In genomic region chr12:128387811-128388422, GRCh38 we compare ENCODE assay signal across 10 cellular contexts.
A peak's percentile ranks its signal among the peaks of the same experiment; 100 is the strongest.
DNase-seq lines count a peak whose midpoint lies in the region; ATAC-seq and TF ChIP-seq lines count a peak whose summit lies in the region.
"Had no signal": no experiment of that assay in that cellular context is flagged by ENCODE, and none has a peak within 500 bp of the region (broad histone marks: within the 10 kb centered on the region; RNA-seq: fewer than 3 reads in every experiment).

No MANE protein-coding gene starts in this region.

- H3T11ph ChIP-seq in H9 (ENCODE audit: low read length) = no peak overlapping the region

- no peak overlapping the region for H3K4ac ChIP-seq in H9 (ENCODE audit: low read depth, low read length)

- H3K18ac ChIP-seq in H9 (ENCODE audit: insufficient read length, low read depth, low read length) = no peak overlapping the region

- H3K4me1 Mint-ChIP-seq in H9 (peaks cover 12 to 18% of the 10 kb centered on the region in 2 experiments), progenitor cell of endocrine pancreas (ENCODE audit: low read depth) (no peaks in the 10 kb centered on the region), WTC11 (no peaks in the 10 kb centered on the region)
- H3K4me1 Mint-ChIP-seq: CD4-positive, CD25-positive, alpha-beta regulatory T cell had no signal

- H2BK15ac ChIP-seq in H9 (ENCODE audit: low read depth, low read length) = no peak overlapping the region

- peak overlapping the region; percentile 22; the same call in 1 of the 2 replicates for H3K14ac ChIP-seq in H9 (ENCODE audit: insufficient read depth, low read length)

- no peaks in the 10 kb centered on the region for H3K27me3 ChIP-seq in H9 (ENCODE audit: insufficient read depth, low read length)
- H3K27me3 ChIP-seq: neutrophil had no signal

- no peaks in the 10 kb centered on the region for H3K9me3 ChIP-seq in H9 (ENCODE audit: control insufficient read depth, low read depth, low read length)
- H3K9me3 ChIP-seq: neutrophil had no signal

- no peak overlapping the region for H4K5ac ChIP-seq in H9 (ENCODE audit: insufficient read length, low read depth, low read length)

- TF ChIP-seq CTCF in H9 (conservative IDR thresholded peaks at IDR 0.05) (peak; percentile 88), fibroblast of villous mesenchyme (IDR thresholded peaks at IDR 0.05; ENCODE audit: insufficient read depth, low read depth, low read length) (peak; percentile 15), progenitor cell of endocrine pancreas (IDR thresholded peaks at IDR 0.05; ENCODE audit: unreplicated experiment) (peak; percentile 80), WTC11 (IDR thresholded peaks at IDR 0.05) (no peak)

- no peak overlapping the region for H3K56ac ChIP-seq in H9 (ENCODE audit: insufficient read length, low read depth, low read length)

- H4K91ac ChIP-seq in H9 (ENCODE audit: insufficient read length, low read depth, low read length) = no peak overlapping the region

- H3K4me1 ChIP-seq in H9 (ENCODE audit: insufficient read depth, low read length) = no peaks in the 10 kb centered on the region

- no peak overlapping the region for H2AK5ac ChIP-seq in H9 (ENCODE audit: insufficient read length, low read length)

- no peak overlapping the region for H2BK12ac ChIP-seq in H9 (ENCODE audit: insufficient read length, low read depth, low read length)

- H3K4me3 Mint-ChIP-seq in H9 (no peak overlapping the region), progenitor cell of endocrine pancreas (ENCODE audit: low read depth) (no peak overlapping the region), WTC11 (no peak overlapping the region)
- H3K4me3 Mint-ChIP-seq: CD4-positive, CD25-positive, alpha-beta regulatory T cell had no signal

- H3K27me3 Mint-ChIP-seq in H9 (ENCODE audit: low read depth) (peaks cover 71% of the 10 kb centered on the region), progenitor cell of endocrine pancreas (peaks cover 58% of the 10 kb centered on the region), WTC11 (ENCODE audit: low read depth) (peaks cover 10% of the 10 kb centered on the region)

- POLR2A ChIA-PET in WTC11 (lab: Charles Lee) = no interaction called here

- no peak overlapping the region for H2BK5ac ChIP-seq in H9 (ENCODE audit: insufficient read length, low read length)

- no peak overlapping the region for H4K8ac ChIP-seq in H9 (replicated peaks; ENCODE audit: insufficient read length, low read depth, low read length)

- H4K20me1 ChIP-seq in H9 (ENCODE audit: control insufficient read depth, insufficient read depth, insufficient read length) = no peaks in the 10 kb centered on the region

- no peaks in the 10 kb centered on the region for H3K79me2 ChIP-seq in H9 (ENCODE audit: insufficient read depth, low read length)

- ATAC-seq in WTC11 = no peak

- no peak overlapping the region for H3K9ac ChIP-seq in H9 (ENCODE audit: extremely low read depth, insufficient read length, low read length)

- H3K36me3 Mint-ChIP-seq in H9 (ENCODE audit: insufficient read depth in 1 of 3, low read depth in 3 of 3) (peaks cover 0 to 4% (median 0%) of the 10 kb centered on the region in 3 experiments; a peak in 2 of 7 replicates), progenitor cell of endocrine pancreas (ENCODE audit: insufficient read depth) (no peaks in the 10 kb centered on the region), WTC11 (peaks cover 79% of the 10 kb centered on the region)
- H3K36me3 Mint-ChIP-seq: CD4-positive, CD25-positive, alpha-beta regulatory T cell had no signal

- H3K23me2 ChIP-seq in H9 (ENCODE audit: insufficient read length, low read depth, low read length, poor library complexity, severe bottlenecking) = no peaks in the 10 kb centered on the region

- no CpG with 5 or more reads among the region's 19 CpGs for WGBS in H9 (ENCODE audit: extremely low coverage, insufficient read length, low lambda C conversion rate)

- CTCF ChIA-PET in WTC11 (lab: Charles Lee) = no interaction called here

- H3K27ac ChIP-seq in H9 (ENCODE audit: insufficient read length, low read depth, low read length) = no peak overlapping the region
- H3K27ac ChIP-seq: neutrophil had no signal

- DNase-seq in NCI-H146 (lab: John Stamatoyannopoulos, UW) (peak; percentile 49), NCI-H146 treated with DMSO at 0.1 percent for 48 hours (lab: John Stamatoyannopoulos, UW; ENCODE audit: unreplicated experiment) (no peak), H9 (peak; percentile 92), NCI-H82 treated with DMSO at 0.1 percent for 48 hours (lab: John Stamatoyannopoulos, UW; ENCODE audit: unreplicated experiment) (peak; percentile 16), fibroblast of villous mesenchyme (ENCODE audit: low read depth) (no peak), progenitor cell of endocrine pancreas (ENCODE audit: low spot score, unreplicated experiment) (peak; percentile 68), pons (ENCODE audit: low spot score) (no peak), WTC11 (ENCODE audit: low spot score) (no peak)

- H3K9me3 Mint-ChIP-seq in H9 = peaks cover 2 to 7% of the 10 kb centered on the region in 2 experiments; a peak in 2 of 5 replicates
- H3K9me3 Mint-ChIP-seq in progenitor cell of endocrine pancreas (ENCODE audit: low read depth) = no peaks in the 10 kb centered on the region
- peaks cover 68% of the 10 kb centered on the region for H3K9me3 Mint-ChIP-seq in WTC11

- H3K27ac Mint-ChIP-seq in H9 (peak overlapping the region in 1 of 3 experiments; percentile 22; a peak in 1 of 7 replicates), progenitor cell of endocrine pancreas (no peak overlapping the region), WTC11 (no peak overlapping the region)
- H3K27ac Mint-ChIP-seq: CD4-positive, CD25-positive, alpha-beta regulatory T cell had no signal

- H2BK20ac ChIP-seq in H9 (ENCODE audit: low read depth, low read length, poor library complexity, severe bottlenecking) = no peak overlapping the region

- no peaks in the 10 kb centered on the region for H3K79me1 ChIP-seq in H9 (ENCODE audit: insufficient read depth, low read depth, low read length, poor library complexity, severe bottlenecking)

- no peak overlapping the region for H3K23ac ChIP-seq in H9 (ENCODE audit: insufficient read length, low read depth, low read length)

- no peak overlapping the region for H3K4me3 ChIP-seq in fibroblast of villous mesenchyme (ENCODE audit: low read depth, low read length)

- H2BK120ac ChIP-seq in H9 (ENCODE audit: low read depth, low read length, poor library complexity, severe bottlenecking) = no peak overlapping the region

- H2AFZ ChIP-seq in H9 (ENCODE audit: low read length) = no peak overlapping the region

- no peak overlapping the region for H3K4me2 ChIP-seq in H9 (ENCODE audit: insufficient read depth, insufficient read length, low read length)

TF ChIP-seq in WTC11, 78 proteins besides CTCF, POLR2A, EP300 and RAD21:
- no peak for TF ChIP-seq NFATC4 (CRISPR knock-in tag; IDR thresholded peaks at IDR 0.05)
- no peak for TF ChIP-seq NFE2L1 (CRISPR knock-in tag; IDR thresholded peaks at IDR 0.05)
- no peak for TF ChIP-seq E2F5 (CRISPR knock-in tag; IDR thresholded peaks at IDR 0.05)
- no peak for TF ChIP-seq ATF6 (CRISPR knock-in tag; IDR thresholded peaks at IDR 0.05)
- no peak for TF ChIP-seq FOXK1 (CRISPR knock-in tag; IDR thresholded peaks at IDR 0.05)
- no peak for TF ChIP-seq FOXJ3 (CRISPR knock-in tag; IDR thresholded peaks at IDR 0.05; ENCODE audit: borderline replicate concordance)
- TF ChIP-seq ZNF138 (CRISPR knock-in tag; conservative IDR thresholded peaks at IDR 0.05) = no peak

Comparison
In these comparisons a context has a peak if more than half of its experiments do, and no peak if none do; other contexts are left out.
1. DNase-seq: peak in NCI-H146 (single experiment), H9 (single experiment), NCI-H82 treated with DMSO at 0.1 percent for 48 hours (single experiment) and progenitor cell of endocrine pancreas (single experiment); none in NCI-H146 treated with DMSO at 0.1 percent for 48 hours (single experiment), fibroblast of villous mesenchyme (single experiment), pons (single experiment) and WTC11 (single experiment).